Comparison of ENCODE assay signal across 10 cellular contexts in genomic region chr13:100789481-100789880, GRCh38.
DNase-seq lines count a peak whose midpoint lies in the region; ATAC-seq and TF ChIP-seq lines count a peak whose summit lies in the region.
"Had no signal": no experiment of that assay in that cellular context is flagged by ENCODE, and none has a peak within 500 bp of the region (broad histone marks: within the 10 kb centered on the region; RNA-seq: fewer than 3 reads in every experiment).

No MANE protein-coding gene starts in this region.

- H3K4me1 Mint-ChIP-seq in MCF 10A (ENCODE audit: insufficient read depth, unreplicated experiment) = peaks cover 5% of the 10 kb centered on the region
- H3K4me1 Mint-ChIP-seq in type B pancreatic cell (ENCODE audit: unreplicated experiment) = peaks cover 10% of the 10 kb centered on the region
- H3K4me1 Mint-ChIP-seq in naive thymus-derived CD8-positive, alpha-beta T cell = no peaks in the 10 kb centered on the region

- H3K9me3 Mint-ChIP-seq in MCF 10A (ENCODE audit: unreplicated experiment) = no peaks in the 10 kb centered on the region
- H3K9me3 Mint-ChIP-seq in type B pancreatic cell = no peaks in the 10 kb centered on the region
- peaks cover 0 to 40% (median 21%) of the 10 kb centered on the region in 9 donors for H3K9me3 Mint-ChIP-seq in naive thymus-derived CD8-positive, alpha-beta T cell

- H3K4me2 ChIP-seq in Karpas-422 (ENCODE audit: low read depth, low read length, poor library complexity, severe bottlenecking) = no peak overlapping the region

- H3K27ac ChIP-seq in breast epithelium = peak overlapping the region in 1 of 2 donors; percentile 32
- H3K27ac ChIP-seq in Karpas-422 (ENCODE audit: low read length) = no peak overlapping the region

- H3K27me3 Mint-ChIP-seq in MCF 10A (ENCODE audit: insufficient read depth, unreplicated experiment) (no peaks in the 10 kb centered on the region), type B pancreatic cell (no peaks in the 10 kb centered on the region)
- H3K27me3 Mint-ChIP-seq in naive thymus-derived CD8-positive, alpha-beta T cell = peaks cover 6 to 32% (median 22%) of the 10 kb centered on the region in 5 donors

- H3K27me3 ChIP-seq in breast epithelium (no peaks in the 10 kb centered on the region), Karpas-422 (ENCODE audit: low read length) (peaks cover 2% of the 10 kb centered on the region; the same call in 1 of the 2 replicates)

- no peaks in the 10 kb centered on the region for H3K79me2 ChIP-seq in Karpas-422 (ENCODE audit: low read length)

- peak; percentile 14 for DNase-seq in MCF 10A (ENCODE audit: unreplicated experiment)
- DNase-seq in breast epithelium (ENCODE audit: low spot score in 2 of 2) = no peak
- DNase-seq in NCI-H446 treated with DMSO at 0.1 percent for 48 hours (lab: John Stamatoyannopoulos, UW) = peak; percentile 83
- peak; percentile 60 to 85 for DNase-seq in hippocampal formation (lab: John Stamatoyannopoulos, UW)
- DNase-seq in type B pancreatic cell (ENCODE audit: extremely low spot score, unreplicated experiment) = no peak
- DNase-seq in naive thymus-derived CD8-positive, alpha-beta T cell = no peak
- no peak for DNase-seq in Karpas-422
- no peak for DNase-seq in stimulated activated naive CD4-positive, alpha-beta T cell (lab: John Stamatoyannopoulos, UW)
- DNase-seq: activated CD8-positive, alpha-beta memory T cell treated with anti-CD3 and anti-CD28 coated beads, Interleukin-2, amount 50 U/mL, for 4 hours; NCI-H2081 treated with DMSO at 0.1 percent for 48 hours had no signal

- no TSS peak for BruUV-seq in MCF 10A (replicated peaks; lab: Mats Ljungman, UMichigan)

- no peak for ATAC-seq in naive thymus-derived CD8-positive, alpha-beta T cell

- TF ChIP-seq CTCF in MCF 10A (IDR thresholded peaks at IDR 0.05; ENCODE audit: unreplicated experiment) (no peak), breast epithelium (IDR thresholded peaks at IDR 0.05) (no peak), type B pancreatic cell (conservative IDR thresholded peaks at IDR 0.05) (no peak)

- H4K20me1 ChIP-seq in Karpas-422 (ENCODE audit: insufficient read depth, low read depth, low read length) = no peaks in the 10 kb centered on the region

- no peak for TF ChIP-seq POLR2A in breast epithelium (IDR thresholded peaks at IDR 0.05)

- H3K4me1 ChIP-seq in breast epithelium (no peaks in the 10 kb centered on the region), Karpas-422 (ENCODE audit: low read length) (no peaks in the 10 kb centered on the region)

- no peak overlapping the region for H2AFZ ChIP-seq in Karpas-422 (ENCODE audit: low read length)

- H3K9ac ChIP-seq in Karpas-422 (ENCODE audit: low read length) = no peak overlapping the region

- H3K4me3 ChIP-seq in breast epithelium (no peak overlapping the region), Karpas-422 (ENCODE audit: low read length) (no peak overlapping the region)

- H3K36me3 Mint-ChIP-seq in MCF 10A (ENCODE audit: insufficient read depth, unreplicated experiment) (no peaks in the 10 kb centered on the region), type B pancreatic cell (no peaks in the 10 kb centered on the region)
- peaks cover 0 to 13% (median 6%) of the 10 kb centered on the region in 3 donors for H3K36me3 Mint-ChIP-seq in naive thymus-derived CD8-positive, alpha-beta T cell

- POLR2A ChIA-PET in MCF 10A (lab: Yijun Ruan, JAX) = no interaction called here
- POLR2A ChIA-PET in naive thymus-derived CD8-positive, alpha-beta T cell (lab: Charles Lee) = no interaction called here

- H3K9me2 ChIP-seq in Karpas-422 (replicated peaks; ENCODE audit: insufficient read depth, low read length) = no peaks in the 10 kb centered on the region

- CTCF ChIA-PET in MCF 10A (lab: Yijun Ruan, JAX) = no interaction called here

- H3K36me3 ChIP-seq in breast epithelium = no peaks in the 10 kb centered on the region
- no peaks in the 10 kb centered on the region for H3K36me3 ChIP-seq in Karpas-422 (ENCODE audit: insufficient read depth, low read length)

- intact Hi-C loops in MCF 10A (cut with micrococcal nuclease) = no loop called here
- intact Hi-C loops in breast epithelium (cut with DNase I; ENCODE audit: low total_unique reads) = no loop called here

- H3K4me3 Mint-ChIP-seq in MCF 10A (ENCODE audit: unreplicated experiment) (no peak overlapping the region), type B pancreatic cell (no peak overlapping the region)
- H3K4me3 Mint-ChIP-seq in naive thymus-derived CD8-positive, alpha-beta T cell = no peak overlapping the region

- H3K27ac Mint-ChIP-seq in MCF 10A (ENCODE audit: low read depth, unreplicated experiment) (no peak overlapping the region), type B pancreatic cell (peak overlapping the region; percentile 37)
- no peak overlapping the region for H3K27ac Mint-ChIP-seq in naive thymus-derived CD8-positive, alpha-beta T cell

- no peaks in the 10 kb centered on the region for H3K9me3 ChIP-seq in breast epithelium
- H3K9me3 ChIP-seq in Karpas-422 (ENCODE audit: low read length) = no peaks in the 10 kb centered on the region

Comparison
In these comparisons a context has a peak if more than half of its experiments do, and no peak if none do; other contexts are left out.
1. DNase-seq: peak in MCF 10A (single experiment), NCI-H446 treated with DMSO at 0.1 percent for 48 hours (single experiment) and hippocampal formation (2 of 2); none in breast epithelium (0 of 2), type B pancreatic cell (single experiment), naive thymus-derived CD8-positive, alpha-beta T cell (0 of 10), Karpas-422 (single experiment) and stimulated activated naive CD4-positive, alpha-beta T cell (0 of 6).